Comparison of ENCODE assay signal across 9 cellular contexts in the genomic region with DNA sequence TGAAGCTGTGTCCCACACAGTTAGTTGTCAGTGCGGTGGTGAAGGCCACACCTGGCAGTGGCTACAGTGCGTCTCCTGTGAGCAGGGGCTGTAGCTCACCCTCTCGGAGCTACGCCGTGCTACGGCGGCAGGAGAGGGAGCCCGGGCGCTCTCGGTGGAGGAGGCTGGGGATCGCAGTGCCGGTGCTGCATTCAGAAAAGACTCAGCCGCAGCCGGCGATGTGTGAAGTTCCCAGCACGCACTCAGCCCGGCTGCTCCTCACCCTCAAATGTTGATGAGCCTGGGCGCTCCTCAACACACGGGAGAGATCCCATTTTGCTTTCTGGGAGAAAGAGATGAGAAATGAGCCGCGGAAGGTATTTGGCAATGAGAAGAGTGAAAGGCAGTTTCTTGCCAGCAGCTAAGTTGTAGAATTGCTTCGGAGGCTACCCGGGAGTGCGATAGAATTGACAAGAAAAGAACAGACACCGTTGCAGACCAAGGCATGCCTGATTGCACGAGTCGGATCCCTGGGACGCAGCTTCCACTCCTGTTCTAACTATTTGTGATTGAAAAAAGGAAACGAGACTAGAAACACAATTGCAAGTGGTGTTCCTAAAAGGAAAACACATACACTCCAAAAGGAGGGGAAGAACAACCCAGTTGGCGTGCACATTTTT. TPM values are rescaled to one million over a fixed set of nuclear protein-coding genes. Genes with fewer than 3 reads are reported as not detected.
DNase-seq lines count a peak whose midpoint lies in the region; ATAC-seq and TF ChIP-seq lines count a peak whose summit lies in the region.
"Had no signal": no experiment of that assay in that cellular context is flagged by ENCODE, and none has a peak within 500 bp of the region (broad histone marks: within the 10 kb centered on the region; RNA-seq: fewer than 3 reads in every experiment).

TSS of gene UNC13C (plus strand) at position 194 of the 659 bp plus-strand sequence. CDS start 34,463 bp downstream, outside the sequence.

- no peaks in the 10 kb centered on the region for H3K36me3 ChIP-seq in muscle layer of duodenum (ENCODE audit: control insufficient read depth in 1 of 2, insufficient read depth in 2 of 2, low read length in 2 of 2)

- no peaks in the 10 kb centered on the region for H3K9me3 ChIP-seq in muscle layer of duodenum (ENCODE audit: control insufficient read depth in 1 of 2, low read length in 2 of 2)

- H3K27me3 Mint-ChIP-seq in endothelial cell (ENCODE audit: unreplicated experiment), result peaks cover 1% of the 10 kb centered on the region
- H3K27me3 Mint-ChIP-seq in stimulated activated naive B cell treated with anti-CD40 and anti-IgM and Interleukin-4, amounts not matched to agents 10 μg/mL and 1 μg/mL and 100 μg/mL, for 72 hours, result peaks cover 24 to 29% of the 10 kb centered on the region in 2 donors

- DNase-seq in COR-L47 (lab: John Stamatoyannopoulos, UW), result peak; percentile 14
- peak; percentile 62 for DNase-seq in NCI-H345 (lab: John Stamatoyannopoulos, UW)
- peak; percentile 40 for DNase-seq in endothelial cell (ENCODE audit: low spot score)
- no peak for DNase-seq in effector CD8-positive, alpha-beta T cell (lab: John Stamatoyannopoulos, UW)
- DNase-seq in stimulated activated naive B cell treated with anti-CD40 and anti-IgM and Interleukin-4, amounts not matched to agents 10 μg/mL and 1 μg/mL and 100 μg/mL, for 72 hours, result no peak
- no peak for DNase-seq in KG1 (lab: John Stamatoyannopoulos, UW)
- DNase-seq in SW480 (ENCODE audit: low spot score), result no peak

- peak within 1 kb of the TSS; percentile 61 for H3K4me3 Mint-ChIP-seq in endothelial cell (ENCODE audit: unreplicated experiment)
- H3K4me3 Mint-ChIP-seq in stimulated activated naive B cell treated with anti-CD40 and anti-IgM and Interleukin-4, amounts not matched to agents 10 μg/mL and 1 μg/mL and 100 μg/mL, for 72 hours, result peak within 1 kb of the TSS in 1 of 2 donors; percentile 47

- no peak within 1 kb of the TSS for H3K27ac Mint-ChIP-seq in endothelial cell (ENCODE audit: unreplicated experiment)
- H3K27ac Mint-ChIP-seq in stimulated activated naive B cell treated with anti-CD40 and anti-IgM and Interleukin-4, amounts not matched to agents 10 μg/mL and 1 μg/mL and 100 μg/mL, for 72 hours, result no peak within 1 kb of the TSS

- no peaks in the 10 kb centered on the region for H3K9me3 Mint-ChIP-seq in endothelial cell (ENCODE audit: unreplicated experiment)
- no peaks in the 10 kb centered on the region for H3K9me3 Mint-ChIP-seq in stimulated activated naive B cell treated with anti-CD40 and anti-IgM and Interleukin-4, amounts not matched to agents 10 μg/mL and 1 μg/mL and 100 μg/mL, for 72 hours

- TF ChIP-seq CTCF in endothelial cell (IDR thresholded peaks at IDR 0.05; ENCODE audit: unreplicated experiment), result no peak

- no peaks in the 10 kb centered on the region for H3K4me1 Mint-ChIP-seq in endothelial cell (ENCODE audit: unreplicated experiment)
- H3K4me1 Mint-ChIP-seq in stimulated activated naive B cell treated with anti-CD40 and anti-IgM and Interleukin-4, amounts not matched to agents 10 μg/mL and 1 μg/mL and 100 μg/mL, for 72 hours, result peaks cover 4 to 8% of the 10 kb centered on the region in 2 donors

- no peak for ATAC-seq in stimulated activated naive B cell treated with anti-CD40 and anti-IgM and Interleukin-4, amounts not matched to agents 10 μg/mL and 1 μg/mL and 100 μg/mL, for 72 hours (replicated peaks)

- no peaks in the 10 kb centered on the region for H3K36me3 Mint-ChIP-seq in endothelial cell (ENCODE audit: low read depth, unreplicated experiment)
- H3K36me3 Mint-ChIP-seq in stimulated activated naive B cell treated with anti-CD40 and anti-IgM and Interleukin-4, amounts not matched to agents 10 μg/mL and 1 μg/mL and 100 μg/mL, for 72 hours, result no peaks in the 10 kb centered on the region

- H3K4me3 ChIP-seq in muscle layer of duodenum (ENCODE audit: low read depth in 1 of 2, low read length in 2 of 2), result peak within 1 kb of the TSS; percentile 58 to 62

- no peaks in the 10 kb centered on the region for H3K4me1 ChIP-seq in muscle layer of duodenum (ENCODE audit: control insufficient read depth in 1 of 2, insufficient read depth in 2 of 2, low read length in 2 of 2)

- H3K27me3 ChIP-seq in muscle layer of duodenum (ENCODE audit: low read depth, low read length), result peaks cover 7% of the 10 kb centered on the region

- no peak within 1 kb of the TSS for H3K27ac ChIP-seq in muscle layer of duodenum (ENCODE audit: low read length)

RNA-seq across cellular contexts. Expression of gene UNC13C, which starts in this region (rescaled TPM):
- 0.08 TPM for total RNA-seq in endothelial cell (ENCODE audit: unreplicated experiment)
- total RNA-seq: dermis microvascular lymphatic vessel endothelial cell had no signal

Comparison
In these comparisons a context has a peak if more than half of its experiments do, and no peak if none do; other contexts are left out.
1. Peak in DNase-seq in endothelial cell; RNA of the gene not detected or under 1 TPM.
2. DNase-seq: peak in COR-L47 (single experiment) and NCI-H345 (single experiment); none in effector CD8-positive, alpha-beta T cell (single experiment), stimulated activated naive B cell treated with anti-CD40 and anti-IgM and Interleukin-4, amounts not matched to agents 10 μg/mL and 1 μg/mL and 100 μg/mL, for 72 hours (single experiment), KG1 (single experiment) and SW480 (single experiment).